15 cellular contexts compared by ENCODE assay signal in genomic region chr7:46636022-46636421, GRCh38.
DNase-seq lines count a peak whose midpoint lies in the region; ATAC-seq, FAIRE-seq and TF ChIP-seq lines count a peak whose summit lies in the region.
"Had no signal": no experiment of that assay in that cellular context is flagged by ENCODE, and none has a peak within 500 bp of the region (broad histone marks: within the 10 kb centered on the region; RNA-seq: fewer than 3 reads in every experiment).

No MANE protein-coding gene starts in this region.

- peaks cover 2% of the 10 kb centered on the region for H3K9me3 Mint-ChIP-seq in neural crest cell
- H3K9me3 Mint-ChIP-seq: H9 had no signal

- H2BK15ac ChIP-seq in H1 (ENCODE audit: low read length) = no peak overlapping the region

- no peak overlapping the region for H3K4ac ChIP-seq in H1 (replicated peaks; ENCODE audit: insufficient read length, low read depth, low read length)

- H3K79me2 ChIP-seq in GM12878 (ENCODE audit: control insufficient read depth, insufficient read depth, low read length) = no peaks in the 10 kb centered on the region
- no peaks in the 10 kb centered on the region for H3K79me2 ChIP-seq in H1 (ENCODE audit: control insufficient read depth in 1 of 2, insufficient read depth in 2 of 2, low read length in 2 of 2)

- H3K23ac ChIP-seq in H1 (ENCODE audit: insufficient read length) = no peak overlapping the region

- no peak overlapping the region for H4K91ac ChIP-seq in H1 (replicated peaks; ENCODE audit: insufficient read length, low read length)

- no peak overlapping the region for H3K4me2 ChIP-seq in GM12878 (ENCODE audit: control insufficient read depth, insufficient read depth)
- H3K4me2 ChIP-seq in H1 (ENCODE audit: insufficient read depth in 1 of 2, low read depth in 2 of 2, low read length in 2 of 2) = no peak overlapping the region

- TF ChIP-seq EP300 in GM12878 (IDR thresholded peaks at IDR 0.05; ENCODE audit: borderline replicate concordance in 1 of 2, control insufficient read depth in 1 of 2, low read depth in 2 of 2, low read length in 2 of 2) (no peak), H1 (IDR thresholded peaks at IDR 0.05; ENCODE audit: borderline replicate concordance in 1 of 2, low read depth in 2 of 2, low read length in 2 of 2) (no peak)

- H2AK5ac ChIP-seq in H1 (ENCODE audit: low read depth, low read length) = no peak overlapping the region

- FAIRE-seq in GM12878 (lab: Jason Lieb, UNC) (no peak), H1 (lab: Jason Lieb, UNC) (no peak), GM12892 (lab: Jason Lieb, UNC) (no peak)

- H3K79me1 ChIP-seq in H1 (ENCODE audit: low read depth, low read length) = no peaks in the 10 kb centered on the region

- no peaks in the 10 kb centered on the region for H3K4me1 ChIP-seq in GM12878 (ENCODE audit: control insufficient read depth, insufficient read depth, low read length)
- 0 out of 7 replicates have a peak, but pooled peaks cover 0 to 2% (median 0%) of the 10 kb centered on the region in 4 experiments for H3K4me1 ChIP-seq in H1 (replicated peaks in 1 of 4; ENCODE audit: control insufficient read depth in 3 of 4, insufficient read depth in 4 of 4, low read length in 3 of 4)

- WGBS in GM12878 (ENCODE audit: insufficient coverage, insufficient replicate concordance, low lambda C conversion rate, missing lambda C conversion rate) = 0% methylated on average over 3 of the region's 3 CpGs
- WGBS in H1 (ENCODE audit: extremely low coverage in 1 of 2, insufficient coverage in 1 of 2, insufficient read length in 1 of 2, insufficient replicate concordance in 2 of 2, low coverage in 1 of 2, low lambda C conversion rate in 2 of 2, missing lambda C conversion rate in 1 of 2), 2 experiments = 96% methylated on average over 3 of the region's 3 CpGs; no CpG with 5 or more reads in 1 of the 2 experiments

- no peak for ATAC-seq in GM12878
- ATAC-seq: HCT116 had no signal

- H2AFZ ChIP-seq in GM12878 (ENCODE audit: control insufficient read depth, low read depth, low read length) (no peak overlapping the region), H1 (ENCODE audit: low read length) (0 out of 2 replicates have a peak overlapping the region, but pooled peaks have one; percentile 7)

- DNase-seq in GM12878 (ENCODE audit: low read depth, low spot score) = no peak
- DNase-seq in H1 (ENCODE audit: low read depth in 1 of 2, low spot score in 2 of 2) = no peak
- DNase-seq in neural crest cell (ENCODE audit: low read depth, low spot score) = no peak
- DNase-seq in GM03348 (ENCODE audit: low spot score) = no peak
- no peak for DNase-seq in NCI-H345 treated with DMSO at 0.1 percent for 48 hours (lab: John Stamatoyannopoulos, UW; ENCODE audit: unreplicated experiment)
- DNase-seq in GM12892 (ENCODE audit: insufficient read length) = no peak
- DNase-seq: C1 segment of cervical spinal cord; Calu3; CD4-positive, alpha-beta memory T cell; COR-L47; DMS53; DMS79 treated with DMSO at 0.1 percent for 48 hours; GF-D8; H9 had no signal

- H2BK5ac ChIP-seq in H1 (ENCODE audit: low read depth, low read length) = no peak overlapping the region

- H4K20me1 ChIP-seq in GM12878 (ENCODE audit: control insufficient read depth, insufficient read depth) (no peaks in the 10 kb centered on the region), H1 (replicated peaks in 1 of 2; ENCODE audit: control insufficient read depth in 1 of 2, insufficient read depth in 2 of 2, low read length in 2 of 2) (no peaks in the 10 kb centered on the region)

- H3K4me3 ChIP-seq in GM12878 (no peak overlapping the region), H1 (ENCODE audit: extremely low read depth in 1 of 4, insufficient read depth in 2 of 4, low read depth in 3 of 4, low read length in 4 of 4) (no peak overlapping the region)

- H3K27ac Mint-ChIP-seq in neural crest cell (ENCODE audit: unreplicated experiment) = peak overlapping the region; percentile 57
- H3K27ac Mint-ChIP-seq: CD4-positive, alpha-beta memory T cell had no signal

- H3K9ac ChIP-seq in GM12878 (ENCODE audit: control insufficient read depth, insufficient read depth, low read length) (no peak overlapping the region), H1 (replicated peaks in 1 of 4; ENCODE audit: extremely low read depth in 1 of 4, low read depth in 3 of 4, low read length in 3 of 4) (no peak overlapping the region)

- H3K4me1 Mint-ChIP-seq in neural crest cell = peaks cover 10% of the 10 kb centered on the region
- H3K4me1 Mint-ChIP-seq: CD4-positive, alpha-beta memory T cell had no signal

- H4K8ac ChIP-seq in H1 (ENCODE audit: extremely low read depth, insufficient read depth, low read length) = no peak overlapping the region

- no peak overlapping the region for H3K56ac ChIP-seq in H1 (replicated peaks; ENCODE audit: insufficient read length, low read depth, low read length)

- BruUV-seq in GM12878 (replicated peaks; lab: Mats Ljungman, UMichigan) = no TSS peak

- TF ChIP-seq CTCF in GM12878 (IDR thresholded peaks at IDR 0.05 in 2 of 3, conservative IDR thresholded peaks at IDR 0.05 in 1 of 3; ENCODE audit: control insufficient read depth in 2 of 3, extremely low read depth in 1 of 3, insufficient read depth in 1 of 3, low read depth in 3 of 3, low read length in 3 of 3) = no peak
- TF ChIP-seq CTCF in H1 (IDR thresholded peaks at IDR 0.05; ENCODE audit: control extremely low read depth in 1 of 3, insufficient read depth in 1 of 3, low read depth in 1 of 3, low read length in 3 of 3) = no peak
- no peak for TF ChIP-seq CTCF in neural crest cell (conservative IDR thresholded peaks at IDR 0.05)

- H3K36me3 Mint-ChIP-seq in neural crest cell (ENCODE audit: low read depth) = no peaks in the 10 kb centered on the region
- H3K36me3 Mint-ChIP-seq: CD4-positive, alpha-beta memory T cell had no signal

- H2BK120ac ChIP-seq in H1 (replicated peaks; ENCODE audit: low read depth, low read length) = no peak overlapping the region

- TF ChIP-seq POLR2A in GM12878 (IDR thresholded peaks at IDR 0.05; ENCODE audit: low read depth, low read length) = no peak
- TF ChIP-seq POLR2A in H1 (IDR thresholded peaks at IDR 0.05; ENCODE audit: control extremely low read depth in 1 of 2, low read depth in 2 of 2, low read length in 2 of 2) = no peak
- TF ChIP-seq POLR2A in GM12892 (IDR thresholded peaks at IDR 0.05; ENCODE audit: low read depth, low read length) = no peak

- H3K23me2 ChIP-seq in H1 (ENCODE audit: low read depth, low read length) = no peaks in the 10 kb centered on the region

- no peak overlapping the region for H3K14ac ChIP-seq in H1 (ENCODE audit: insufficient read length)

- no peak overlapping the region for H2BK20ac ChIP-seq in H1 (ENCODE audit: low read length)

- no peak overlapping the region for H4K5ac ChIP-seq in H1 (ENCODE audit: insufficient read length, low read depth, low read length)

- no peaks in the 10 kb centered on the region for H3K36me3 ChIP-seq in GM12878 (ENCODE audit: control insufficient read depth in 2 of 2, insufficient read depth in 2 of 2, low read length in 1 of 2)
- no peaks in the 10 kb centered on the region for H3K36me3 ChIP-seq in H1 (ENCODE audit: control insufficient read depth in 2 of 4, insufficient read depth in 4 of 4, low read length in 3 of 4)

- H3K27me3 Mint-ChIP-seq in neural crest cell (ENCODE audit: low read depth) = no peaks in the 10 kb centered on the region
- H3K27me3 Mint-ChIP-seq: CD4-positive, alpha-beta memory T cell had no signal

- no peaks in the 10 kb centered on the region for H3K27me3 ChIP-seq in GM12878 (replicated peaks in 1 of 2; ENCODE audit: control insufficient read depth in 2 of 2, insufficient read depth in 2 of 2, low read length in 1 of 2)
- no peaks in the 10 kb centered on the region for H3K27me3 ChIP-seq in H1 (replicated peaks in 1 of 4; ENCODE audit: control insufficient read depth in 3 of 4, extremely low read depth in 1 of 4, insufficient read depth in 3 of 4, low read length in 3 of 4)

- H3K4me3 Mint-ChIP-seq in neural crest cell = no peak overlapping the region
- H3K4me3 Mint-ChIP-seq: CD4-positive, alpha-beta memory T cell; H9 had no signal

- intact Hi-C loops in GM12878 (cut with micrococcal nuclease; ENCODE audit: unreplicated experiment) = no loop called here

- SMC1A ChIA-PET in GM12878 (lab: Charles Lee; ENCODE audit: uncharacterized antibody, unreplicated experiment) = no interaction called here

- in situ Hi-C loops in GM12878 (cut with MboI) = no loop called here

- no peaks in the 10 kb centered on the region for H3K9me3 ChIP-seq in GM12878 (replicated peaks; ENCODE audit: control insufficient read depth, insufficient read depth, low read length)
- H3K9me3 ChIP-seq in H1 (ENCODE audit: insufficient read depth in 2 of 2, low read depth in 1 of 2, low read length in 1 of 2) = no peaks in the 10 kb centered on the region

- H3K18ac ChIP-seq in H1 (ENCODE audit: extremely low read depth, low read length) = no peak overlapping the region

- TF ChIP-seq RAD21 in GM12878 (IDR thresholded peaks at IDR 0.05; ENCODE audit: insufficient read depth, low read depth, low read length) (no peak), H1 (IDR thresholded peaks at IDR 0.05 in 1 of 2, conservative IDR thresholded peaks at IDR 0.05 in 1 of 2; ENCODE audit: low read depth in 2 of 2, low read length in 2 of 2) (no peak)

- H3K27ac ChIP-seq in GM12878 (ENCODE audit: control insufficient read depth, insufficient read depth) (no peak overlapping the region), H1 (ENCODE audit: low read depth, low read length) (no peak overlapping the region)

- POLR2A ChIA-PET in GM12878 (lab: Charles Lee) (no interaction called here), H1 (lab: Charles Lee; ENCODE audit: partially characterized antibody) (no interaction called here)

- H2BK12ac ChIP-seq in H1 (ENCODE audit: low read depth, low read length) = no peak overlapping the region

- RAD21 ChIA-PET in GM12878 (lab: Charles Lee; ENCODE audit: unreplicated experiment) = no interaction called here

- CTCF ChIA-PET in GM12878 (lab: Yijun Ruan, JAX) (no interaction called here), H1 (lab: Charles Lee; ENCODE audit: partially characterized antibody) (no interaction called here)

TF ChIP-seq in GM12878, 131 proteins besides CTCF, POLR2A, EP300 and RAD21:
- 0 out of 2 replicates have a peak, but pooled peaks have one; percentile 11 for TF ChIP-seq IKZF1 (conservative IDR thresholded peaks at IDR 0.05)
- TF ChIP-seq ASH2L (IDR thresholded peaks at IDR 0.05; ENCODE audit: borderline replicate concordance, low read depth) = no peak
- TF ChIP-seq SREBF2 (IDR thresholded peaks at IDR 0.05; ENCODE audit: low read length) = no peak

TF ChIP-seq in H1, 55 proteins besides CTCF, POLR2A, EP300 and RAD21 (continues in another document):
- no peak for TF ChIP-seq MAFK (IDR thresholded peaks at IDR 0.05; ENCODE audit: low read depth, low read length)
- no peak for TF ChIP-seq RXRA (IDR thresholded peaks at IDR 0.05; ENCODE audit: insufficient read depth, low read depth, low read length)
- TF ChIP-seq FOSL1 (IDR thresholded peaks at IDR 0.05; ENCODE audit: insufficient read depth, low read depth, low read length) = no peak
- no peak for TF ChIP-seq EGR1 (IDR thresholded peaks at IDR 0.05; ENCODE audit: borderline replicate concordance, low read depth, low read length)
- TF ChIP-seq, protein P1, sequence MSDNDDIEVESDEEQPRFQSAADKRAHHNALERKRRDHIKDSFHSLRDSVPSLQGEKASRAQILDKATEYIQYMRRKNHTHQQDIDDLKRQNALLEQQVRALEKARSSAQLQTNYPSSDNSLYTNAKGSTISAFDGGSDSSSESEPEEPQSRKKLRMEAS (IDR thresholded peaks at IDR 0.05) = no peak
- TF ChIP-seq CEBPB (IDR thresholded peaks at IDR 0.05; ENCODE audit: low read depth, low read length) = no peak
